ENCODE assay signal across 8 cellular contexts in genomic region chr4:139692300-139693012, GRCh38. TPM values are rescaled to one million over a fixed set of nuclear protein-coding genes. Genes with fewer than 3 reads are reported as not detected.
DNase-seq lines count a peak whose midpoint lies in the region; ATAC-seq and TF ChIP-seq lines count a peak whose summit lies in the region.

No MANE protein-coding gene starts in this region.

- H3K9me3 Mint-ChIP-seq in effector memory CD8-positive, alpha-beta T cell: no peaks in the 10 kb centered on the region

- no peak for ATAC-seq in effector memory CD8-positive, alpha-beta T cell (replicated peaks)

- no peaks in the 10 kb centered on the region for H3K4me1 Mint-ChIP-seq in effector memory CD8-positive, alpha-beta T cell (ENCODE audit: low read depth in 2 of 2)

- peaks cover 0 to 10% (median 8%) of the 10 kb centered on the region in 3 donors for H3K36me3 ChIP-seq in skeletal muscle tissue (ENCODE audit: control insufficient read depth in 3 of 3, insufficient read depth in 3 of 3, low read length in 3 of 3)

- peak overlapping the region; percentile 48 for H3K27ac ChIP-seq in skeletal muscle tissue (ENCODE audit: low read depth, low read length)

- peak; percentile 5 for TF ChIP-seq CTCF in fibroblast of mammary gland (conservative IDR thresholded peaks at IDR 0.05; ENCODE audit: control insufficient read depth, insufficient read depth, low read depth, low read length)

- no peaks in the 10 kb centered on the region for H3K9me3 ChIP-seq in skeletal muscle tissue (ENCODE audit: control insufficient read depth in 3 of 3, low read length in 3 of 3)

- H3K27ac Mint-ChIP-seq in effector memory CD8-positive, alpha-beta T cell: no peak overlapping the region

- no peaks in the 10 kb centered on the region for H3K36me3 Mint-ChIP-seq in effector memory CD8-positive, alpha-beta T cell (ENCODE audit: insufficient read depth)

- H3K4me1 ChIP-seq in skeletal muscle tissue (ENCODE audit: control insufficient read depth in 3 of 3, insufficient read depth in 3 of 3, low read length in 3 of 3): peaks cover 8 to 14% (median 10%) of the 10 kb centered on the region in 3 donors

- peak overlapping the region in 1 of 3 donors; percentile 25 for H3K9ac ChIP-seq in skeletal muscle tissue (ENCODE audit: low read depth in 1 of 3, low read length in 3 of 3)

- peaks cover 0 to 9% of the 10 kb centered on the region in 2 donors for H3K27me3 Mint-ChIP-seq in effector memory CD8-positive, alpha-beta T cell

- H3K4me3 Mint-ChIP-seq in effector memory CD8-positive, alpha-beta T cell: no peak overlapping the region

- H3K4me3 ChIP-seq in fibroblast of mammary gland (ENCODE audit: control insufficient read depth, low read depth, low read length) (no peak overlapping the region), skeletal muscle tissue (ENCODE audit: low read length in 3 of 3) (no peak overlapping the region)

- peak; percentile 27 for DNase-seq in NCI-H146 (lab: John Stamatoyannopoulos, UW)
- no peak for DNase-seq in NCI-H146 treated with DMSO at 0.1 percent for 48 hours (lab: John Stamatoyannopoulos, UW; ENCODE audit: unreplicated experiment)
- peak; percentile 88 for DNase-seq in NCI-H2171 treated with DMSO at 0.1 percent for 48 hours (lab: John Stamatoyannopoulos, UW)
- DNase-seq in fibroblast of mammary gland (ENCODE audit: low read depth): no peak
- no peak for DNase-seq in effector memory CD8-positive, alpha-beta T cell
- no peak for DNase-seq in RPMI8226
- no peak for DNase-seq in DMS53 treated with DMSO at 0.1 percent for 48 hours (lab: John Stamatoyannopoulos, UW; ENCODE audit: unreplicated experiment)

- H3K27me3 ChIP-seq in skeletal muscle tissue (ENCODE audit: control insufficient read depth in 3 of 3, insufficient read depth in 3 of 3, low read length in 3 of 3): no peaks in the 10 kb centered on the region

RNA-seq across cellular contexts. Expression of gene MGST2, which starts 26.8 kb away (rescaled TPM):
- total RNA-seq in skeletal muscle tissue: 37.6 TPM

Comparison
In these comparisons a context has a peak if more than half of its experiments do, and no peak if none do; other contexts are left out.
1. DNase-seq: peak in NCI-H146 (single experiment) and NCI-H2171 treated with DMSO at 0.1 percent for 48 hours (single experiment); none in NCI-H146 treated with DMSO at 0.1 percent for 48 hours (single experiment), fibroblast of mammary gland (single experiment), effector memory CD8-positive, alpha-beta T cell (0 of 3), RPMI8226 (single experiment) and DMS53 treated with DMSO at 0.1 percent for 48 hours (single experiment).